1 cellular context compared by ENCODE assay signal in genomic region chr4:189062047-189062820, GRCh38.
TF ChIP-seq lines count a peak whose summit lies in the region.

No MANE protein-coding gene starts in this region.

TF ChIP-seq in HCT116, 20 proteins besides CTCF, POLR2A, EP300 and RAD21 (continued from another document):
- TF ChIP-seq, protein P1, sequence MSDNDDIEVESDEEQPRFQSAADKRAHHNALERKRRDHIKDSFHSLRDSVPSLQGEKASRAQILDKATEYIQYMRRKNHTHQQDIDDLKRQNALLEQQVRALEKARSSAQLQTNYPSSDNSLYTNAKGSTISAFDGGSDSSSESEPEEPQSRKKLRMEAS (IDR thresholded peaks at IDR 0.05): no peak
- TF ChIP-seq, protein P2, sequence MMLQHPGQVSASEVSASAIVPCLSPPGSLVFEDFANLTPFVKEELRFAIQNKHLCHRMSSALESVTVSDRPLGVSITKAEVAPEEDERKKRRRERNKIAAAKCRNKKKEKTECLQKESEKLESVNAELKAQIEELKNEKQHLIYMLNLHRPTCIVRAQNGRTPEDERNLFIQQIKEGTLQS (IDR thresholded peaks at IDR 0.05): no peak
